In genomic region chr16:2904100-2904921, GRCh38 we compare ENCODE assay signal across 1 cellular context.
TF ChIP-seq lines count a peak whose summit lies in the region.

No MANE protein-coding gene starts in this region.

TF ChIP-seq in HepG2, 621 proteins besides CTCF, POLR2A, EP300 and RAD21 (continued from another document and continues in another):
- TF ChIP-seq CSRNP2 (CRISPR knock-in tag; conservative IDR thresholded peaks at IDR 0.05; ENCODE audit: low read depth) (no peak), ZNF543 (CRISPR knock-in tag; IDR thresholded peaks at IDR 0.05) (peak; percentile 99), ZNF557 (CRISPR knock-in tag; IDR thresholded peaks at IDR 0.05) (no peak; the same call in 1 of the 2 replicates), BRF2 (CRISPR knock-in tag; IDR thresholded peaks at IDR 0.05) (0 out of 2 replicates have a peak, but pooled peaks have one; percentile 72), HIVEP1 (CRISPR knock-in tag; IDR thresholded peaks at IDR 0.05) (no peak), ZNF276 (CRISPR knock-in tag; IDR thresholded peaks at IDR 0.05; ENCODE audit: low read depth) (0 out of 2 replicates have a peak, but pooled peaks have one; percentile 41), SOX13 (IDR thresholded peaks at IDR 0.05) (no peak), SOX13 (CRISPR knock-in tag; conservative IDR thresholded peaks at IDR 0.05 in 1 of 2, IDR thresholded peaks at IDR 0.05 in 1 of 2) (peak in 1 of 2 experiments; percentile 31; a peak in 1 of 4 replicates), GATA4 (IDR thresholded peaks at IDR 0.05; ENCODE audit: borderline replicate concordance, low read depth) (no peak), ZNF704 (CRISPR knock-in tag; IDR thresholded peaks at IDR 0.05; ENCODE audit: borderline replicate concordance) (no peak), BHLHE40 (IDR thresholded peaks at IDR 0.05; ENCODE audit: low read length) (no peak), ZNF431 (CRISPR knock-in tag; IDR thresholded peaks at IDR 0.05; ENCODE audit: borderline replicate concordance, low read depth) (no peak), NFYC (CRISPR knock-in tag; IDR thresholded peaks at IDR 0.05) (no peak), SALL2 (CRISPR knock-in tag; IDR thresholded peaks at IDR 0.05) (0 out of 2 replicates have a peak, but pooled peaks have one; percentile 29), ZNF180 (CRISPR knock-in tag; IDR thresholded peaks at IDR 0.05; ENCODE audit: borderline replicate concordance, low read depth) (no peak), TEF (CRISPR knock-in tag; IDR thresholded peaks at IDR 0.05) (no peak), ZKSCAN5 (CRISPR knock-in tag; IDR thresholded peaks at IDR 0.05) (no peak), ZNF263 (CRISPR knock-in tag; IDR thresholded peaks at IDR 0.05) (no peak), HOXA3 (CRISPR knock-in tag; IDR thresholded peaks at IDR 0.05) (peak; percentile 81; the same call in 1 of the 2 replicates), ZNF530 (CRISPR knock-in tag; IDR thresholded peaks at IDR 0.05; ENCODE audit: low read depth) (no peak), SALL1 (CRISPR knock-in tag; IDR thresholded peaks at IDR 0.05) (no peak; the same call in 1 of the 2 replicates), ZNF260 (CRISPR knock-in tag; IDR thresholded peaks at IDR 0.05; ENCODE audit: borderline replicate concordance, low read depth) (no peak), MED1 (CRISPR knock-in tag; IDR thresholded peaks at IDR 0.05) (peak; percentile 87), ZSCAN30 (CRISPR knock-in tag; IDR thresholded peaks at IDR 0.05) (no peak), ZSCAN29 (CRISPR knock-in tag; conservative IDR thresholded peaks at IDR 0.05) (peak; percentile 97), ZNF317 (CRISPR knock-in tag; IDR thresholded peaks at IDR 0.05) (no peak), ZBTB44 (CRISPR knock-in tag; IDR thresholded peaks at IDR 0.05) (no peak), PHF8 (CRISPR knock-in tag; IDR thresholded peaks at IDR 0.05) (peak; percentile 65), SIN3A (IDR thresholded peaks at IDR 0.05; ENCODE audit: borderline replicate concordance, low read depth, low read length) (peak; percentile 28; the same call in 1 of the 2 replicates), ZBTB4 (CRISPR knock-in tag; IDR thresholded peaks at IDR 0.05; ENCODE audit: borderline replicate concordance) (0 out of 2 replicates have a peak, but pooled peaks have one; percentile 41), THYN1 (CRISPR knock-in tag; IDR thresholded peaks at IDR 0.05; ENCODE audit: borderline replicate concordance, low read depth) (no peak), YEATS4 (CRISPR knock-in tag; IDR thresholded peaks at IDR 0.05; ENCODE audit: borderline replicate concordance) (peak; percentile 78; the same call in 1 of the 2 replicates), ZNF441 (CRISPR knock-in tag; IDR thresholded peaks at IDR 0.05; ENCODE audit: borderline replicate concordance) (0 out of 2 replicates have a peak, but pooled peaks have one; percentile 29), GTF2F1 (IDR thresholded peaks at IDR 0.05; ENCODE audit: low read length) (no peak), ZNF883 (CRISPR knock-in tag; IDR thresholded peaks at IDR 0.05; ENCODE audit: not compliant biosample characterization) (no peak), HOXA7 (CRISPR knock-in tag; IDR thresholded peaks at IDR 0.05) (no peak), HINFP (CRISPR knock-in tag; IDR thresholded peaks at IDR 0.05; ENCODE audit: low read depth) (peak; percentile 77), ZNF7 (CRISPR knock-in tag; IDR thresholded peaks at IDR 0.05) (no peak), IKZF4 (CRISPR knock-in tag; IDR thresholded peaks at IDR 0.05; ENCODE audit: borderline replicate concordance, low read depth, not compliant biosample characterization) (no peak), DBP (CRISPR knock-in tag; IDR thresholded peaks at IDR 0.05; ENCODE audit: not compliant biosample characterization) (no peak), GATAD2A (CRISPR knock-in tag; IDR thresholded peaks at IDR 0.05) (peak; percentile 55; the same call in 1 of the 2 replicates), ZMAT5 (CRISPR knock-in tag; IDR thresholded peaks at IDR 0.05; ENCODE audit: borderline replicate concordance, low read depth) (no peak), DPF2 (CRISPR knock-in tag; IDR thresholded peaks at IDR 0.05; ENCODE audit: borderline replicate concordance, low read depth) (no peak)
